Comparison of ENCODE assay signal across 1 cellular context in the genomic region with DNA sequence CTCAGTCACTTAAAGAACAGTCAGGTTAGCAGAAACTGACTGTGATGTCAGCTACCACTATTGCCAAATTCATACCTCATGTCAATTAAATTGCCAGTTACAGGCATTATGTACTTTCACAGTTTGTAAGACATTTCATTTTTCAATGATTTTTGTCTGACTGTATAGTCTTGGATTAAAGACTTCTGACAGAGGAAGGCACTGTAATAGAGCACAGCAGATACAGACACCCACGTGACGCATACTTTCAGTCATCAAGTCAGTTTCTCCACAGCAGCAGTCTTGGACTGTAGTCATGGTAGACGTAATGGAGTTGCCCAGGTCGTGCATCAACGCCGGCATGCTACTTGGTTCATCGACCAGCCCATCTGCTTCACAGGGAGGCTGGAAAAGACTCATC.
TF ChIP-seq lines count a peak whose summit lies in the region.

No MANE protein-coding gene starts in this region.

TF ChIP-seq in SK-N-SH treated with all-trans-retinoic acid at 6 μM for 48 hours, 23 proteins besides CTCF, POLR2A, EP300 and RAD21 (continued from another document):
- TF ChIP-seq, protein P1, sequence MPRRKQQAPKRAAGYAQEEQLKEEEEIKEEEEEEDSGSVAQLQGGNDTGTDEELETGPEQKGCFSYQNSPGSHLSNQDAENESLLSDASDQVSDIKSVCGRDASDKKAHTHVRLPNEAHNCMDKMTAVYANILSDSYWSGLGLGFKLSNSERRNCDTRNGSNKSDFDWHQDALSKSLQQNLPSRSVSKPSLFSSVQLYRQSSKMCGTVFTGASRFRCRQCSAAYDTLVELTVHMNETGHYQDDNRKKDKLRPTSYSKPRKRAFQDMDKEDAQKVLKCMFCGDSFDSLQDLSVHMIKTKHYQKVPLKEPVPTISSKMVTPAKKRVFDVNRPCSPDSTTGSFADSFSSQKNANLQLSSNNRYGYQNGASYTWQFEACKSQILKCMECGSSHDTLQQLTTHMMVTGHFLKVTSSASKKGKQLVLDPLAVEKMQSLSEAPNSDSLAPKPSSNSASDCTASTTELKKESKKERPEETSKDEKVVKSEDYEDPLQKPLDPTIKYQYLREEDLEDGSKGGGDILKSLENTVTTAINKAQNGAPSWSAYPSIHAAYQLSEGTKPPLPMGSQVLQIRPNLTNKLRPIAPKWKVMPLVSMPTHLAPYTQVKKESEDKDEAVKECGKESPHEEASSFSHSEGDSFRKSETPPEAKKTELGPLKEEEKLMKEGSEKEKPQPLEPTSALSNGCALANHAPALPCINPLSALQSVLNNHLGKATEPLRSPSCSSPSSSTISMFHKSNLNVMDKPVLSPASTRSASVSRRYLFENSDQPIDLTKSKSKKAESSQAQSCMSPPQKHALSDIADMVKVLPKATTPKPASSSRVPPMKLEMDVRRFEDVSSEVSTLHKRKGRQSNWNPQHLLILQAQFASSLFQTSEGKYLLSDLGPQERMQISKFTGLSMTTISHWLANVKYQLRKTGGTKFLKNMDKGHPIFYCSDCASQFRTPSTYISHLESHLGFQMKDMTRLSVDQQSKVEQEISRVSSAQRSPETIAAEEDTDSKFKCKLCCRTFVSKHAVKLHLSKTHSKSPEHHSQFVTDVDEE (CRISPR knock-in tag; IDR thresholded peaks at IDR 0.05): no peak
- TF ChIP-seq PPARA (CRISPR knock-in tag; IDR thresholded peaks at IDR 0.05; ENCODE audit: borderline replicate concordance): no peak
- TF ChIP-seq ZFP3 (CRISPR knock-in tag; IDR thresholded peaks at IDR 0.05): no peak
- TF ChIP-seq GLIS3 (CRISPR knock-in tag; IDR thresholded peaks at IDR 0.05): no peak
- no peak for TF ChIP-seq SNAI2 (CRISPR knock-in tag; IDR thresholded peaks at IDR 0.05)
- TF ChIP-seq ZNF8 (CRISPR knock-in tag; IDR thresholded peaks at IDR 0.05): no peak
- no peak for TF ChIP-seq TCF4 (CRISPR knock-in tag; IDR thresholded peaks at IDR 0.05; ENCODE audit: borderline replicate concordance)
- TF ChIP-seq, protein P2, sequence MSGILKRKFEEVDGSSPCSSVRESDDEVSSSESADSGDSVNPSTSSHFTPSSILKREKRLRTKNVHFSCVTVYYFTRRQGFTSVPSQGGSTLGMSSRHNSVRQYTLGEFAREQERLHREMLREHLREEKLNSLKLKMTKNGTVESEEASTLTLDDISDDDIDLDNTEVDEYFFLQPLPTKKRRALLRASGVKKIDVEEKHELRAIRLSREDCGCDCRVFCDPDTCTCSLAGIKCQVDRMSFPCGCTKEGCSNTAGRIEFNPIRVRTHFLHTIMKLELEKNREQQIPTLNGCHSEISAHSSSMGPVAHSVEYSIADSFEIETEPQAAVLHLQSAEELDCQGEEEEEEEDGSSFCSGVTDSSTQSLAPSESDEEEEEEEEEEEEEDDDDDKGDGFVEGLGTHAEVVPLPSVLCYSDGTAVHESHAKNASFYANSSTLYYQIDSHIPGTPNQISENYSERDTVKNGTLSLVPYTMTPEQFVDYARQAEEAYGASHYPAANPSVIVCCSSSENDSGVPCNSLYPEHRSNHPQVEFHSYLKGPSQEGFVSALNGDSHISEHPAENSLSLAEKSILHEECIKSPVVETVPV (CRISPR knock-in tag; IDR thresholded peaks at IDR 0.05): no peak
